20 cellular contexts compared by ENCODE assay signal in genomic region chr17:20094777-20095176, GRCh38.
A peak's percentile ranks its signal among the peaks of the same experiment; 100 is the strongest.
DNase-seq lines count a peak whose midpoint lies in the region; ATAC-seq and TF ChIP-seq lines count a peak whose summit lies in the region.
"Had no signal": no experiment of that assay in that cellular context is flagged by ENCODE, and none has a peak within 500 bp of the region (broad histone marks: within the 10 kb centered on the region; RNA-seq: fewer than 3 reads in every experiment).

No MANE protein-coding gene starts in this region.

- H3K79me1 ChIP-seq in neuronal stem cell (ENCODE audit: low read depth, low read length) = no peaks in the 10 kb centered on the region

- H3K18ac ChIP-seq in neuronal stem cell (ENCODE audit: low read length) = no peak overlapping the region

- H3K27ac ChIP-seq in right atrium auricular region (peak overlapping the region; percentile 73 to 87), dorsolateral prefrontal cortex (peak overlapping the region; percentile 68 to 96 (median 89)), neuronal stem cell (replicated peaks; ENCODE audit: low read length) (no peak overlapping the region)
- H3K27ac ChIP-seq: C4-2B, HL-60 had no signal

- H3K9me3 ChIP-seq in right atrium auricular region (no peaks in the 10 kb centered on the region), neuronal stem cell (replicated peaks in 1 of 2; ENCODE audit: control insufficient read depth in 2 of 2, insufficient read depth in 1 of 2, low read depth in 1 of 2, low read length in 2 of 2) (no peaks in the 10 kb centered on the region), HAP-1 (no peaks in the 10 kb centered on the region)
- H3K9me3 ChIP-seq: adrenal gland, MG63, testis had no signal

- peak overlapping the region; percentile 72 for H2AFZ ChIP-seq in neuronal stem cell (ENCODE audit: low read length)

- H2BK120ac ChIP-seq in neuronal stem cell (ENCODE audit: low read depth, low read length) = no peak overlapping the region

- H3K9ac ChIP-seq in neuronal stem cell (ENCODE audit: low read depth, low read length, poor library complexity) = no peak overlapping the region

- H3K4ac ChIP-seq in neuronal stem cell (ENCODE audit: low read length) = no peak overlapping the region

- H3K9me3 Mint-ChIP-seq in stimulated activated naive B cell treated with anti-CD40 and anti-IgM and Interleukin-4, amounts not matched to agents 10 μg/mL and 1 μg/mL and 100 μg/mL, for 72 hours = no peaks in the 10 kb centered on the region
- H3K9me3 Mint-ChIP-seq: IgD-negative memory B cell had no signal

- H3K4me3 ChIP-seq in right atrium auricular region = no peak overlapping the region
- peak overlapping the region in 51 of 59 donors; percentile 1 to 62 (median 39) for H3K4me3 ChIP-seq in dorsolateral prefrontal cortex
- H3K4me3 ChIP-seq in neuronal stem cell (ENCODE audit: low read length in 2 of 2) = no peak overlapping the region
- H3K4me3 ChIP-seq in HAP-1 = no peak overlapping the region
- H3K4me3 ChIP-seq: adrenal gland, MG63, testis had no signal

- WGBS in neuronal stem cell (ENCODE audit: extremely low coverage in 2 of 2, insufficient read length in 2 of 2, insufficient replicate concordance in 1 of 2), 2 donors = no CpG with 5 or more reads among the region's 1 CpG

- no peak overlapping the region for H2BK5ac ChIP-seq in neuronal stem cell (ENCODE audit: low read length)

- no peak for ATAC-seq in left ventricle myocardium superior
- ATAC-seq in stimulated activated naive B cell treated with anti-CD40 and anti-IgM and Interleukin-4, amounts not matched to agents 10 μg/mL and 1 μg/mL and 100 μg/mL, for 72 hours (replicated peaks) = no peak

- no peaks in the 10 kb centered on the region for H3K36me3 ChIP-seq in right atrium auricular region
- H3K36me3 ChIP-seq in neuronal stem cell (replicated peaks in 1 of 2; ENCODE audit: control insufficient read depth in 2 of 2, insufficient read depth in 2 of 2, low read length in 2 of 2) = no peaks in the 10 kb centered on the region
- no peaks in the 10 kb centered on the region for H3K36me3 ChIP-seq in HAP-1 (replicated peaks)
- H3K36me3 ChIP-seq: adrenal gland, MG63, WERI-Rb-1 had no signal

- H3K4me2 ChIP-seq in neuronal stem cell (ENCODE audit: insufficient read depth, low read length, poor library complexity, severe bottlenecking) = no peak overlapping the region

- peaks cover 0 to 13% of the 10 kb centered on the region in 2 donors for H3K4me1 Mint-ChIP-seq in stimulated activated naive B cell treated with anti-CD40 and anti-IgM and Interleukin-4, amounts not matched to agents 10 μg/mL and 1 μg/mL and 100 μg/mL, for 72 hours

- no peak overlapping the region for H3K23ac ChIP-seq in neuronal stem cell (ENCODE audit: low read depth, low read length, poor library complexity)

- H3K27me3 Mint-ChIP-seq in stimulated activated naive B cell treated with anti-CD40 and anti-IgM and Interleukin-4, amounts not matched to agents 10 μg/mL and 1 μg/mL and 100 μg/mL, for 72 hours = peaks cover 0 to 4% of the 10 kb centered on the region in 2 donors

- H3K27me3 ChIP-seq in right atrium auricular region (no peaks in the 10 kb centered on the region), dorsolateral prefrontal cortex (no peaks in the 10 kb centered on the region), neuronal stem cell (ENCODE audit: control insufficient read depth in 3 of 3, insufficient read depth in 3 of 3, low read depth in 1 of 3, low read length in 3 of 3) (no peaks in the 10 kb centered on the region), HAP-1 (ENCODE audit: low read depth) (no peaks in the 10 kb centered on the region)
- H3K27me3 ChIP-seq: adrenal gland, MG63, testis had no signal

- no peak overlapping the region for H4K91ac ChIP-seq in neuronal stem cell (ENCODE audit: low read depth, low read length, poor library complexity)

- no peak overlapping the region for H2BK12ac ChIP-seq in neuronal stem cell (ENCODE audit: low read length)

- H3K4me1 ChIP-seq in right atrium auricular region (peaks cover 0 to 40% of the 10 kb centered on the region in 2 donors), neuronal stem cell (ENCODE audit: control insufficient read depth in 2 of 2, insufficient read depth in 1 of 2, low read depth in 1 of 2, low read length in 2 of 2) (peaks cover 16 to 23% of the 10 kb centered on the region in 2 donors), HAP-1 (peaks cover 6% of the 10 kb centered on the region)

- no peak overlapping the region for H3K14ac ChIP-seq in neuronal stem cell (ENCODE audit: low read length)

- intact Hi-C loops in left ventricle myocardium superior (cut with micrococcal nuclease) (no loop called here), dorsolateral prefrontal cortex (cut with DNase I) (loop anchor here (1.0 to 5.0 kb wide), 2 partner anchors 85 to 87 kb away; partner anchors contain the start of gene SPECC1 (in 2 of the 2))

- no peak overlapping the region for H3K4me3 Mint-ChIP-seq in stimulated activated naive B cell treated with anti-CD40 and anti-IgM and Interleukin-4, amounts not matched to agents 10 μg/mL and 1 μg/mL and 100 μg/mL, for 72 hours
- H3K4me3 Mint-ChIP-seq: IgD-negative memory B cell had no signal

- H3K36me3 Mint-ChIP-seq in stimulated activated naive B cell treated with anti-CD40 and anti-IgM and Interleukin-4, amounts not matched to agents 10 μg/mL and 1 μg/mL and 100 μg/mL, for 72 hours = no peaks in the 10 kb centered on the region

- no peak overlapping the region for H4K8ac ChIP-seq in neuronal stem cell (ENCODE audit: low read depth, low read length)

- no peak for DNase-seq in right atrium auricular region (ENCODE audit: low spot score)
- DNase-seq in left ventricle myocardium superior = no peak
- no peak for DNase-seq in dorsolateral prefrontal cortex
- DNase-seq in neuronal stem cell (ENCODE audit: low spot score) = no peak
- no peak for DNase-seq in HAP-1 (ENCODE audit: low spot score in 2 of 2)
- no peak for DNase-seq in NCI-H524 treated with DMSO at 0.1 percent for 48 hours (lab: John Stamatoyannopoulos, UW)
- DNase-seq in stimulated activated naive B cell treated with anti-CD40 and anti-IgM and Interleukin-4, amounts not matched to agents 10 μg/mL and 1 μg/mL and 100 μg/mL, for 72 hours = no peak
- no peak for DNase-seq in NCI-H1417 (lab: John Stamatoyannopoulos, UW)
- DNase-seq: activated gamma-delta T cell; effector CD8-positive, alpha-beta T cell; HCEC 1CT; MG63; OCI-M1; T-helper 2 cell had no signal

- H2BK15ac ChIP-seq in neuronal stem cell (ENCODE audit: low read length) = no peak overlapping the region

- in situ Hi-C loops in HAP-1 (cut with MboI; ENCODE audit: low sequenced_read_pairs) = no loop called here

- no peak for TF ChIP-seq CTCF in right atrium auricular region (IDR thresholded peaks at IDR 0.05)
- TF ChIP-seq CTCF in dorsolateral prefrontal cortex (IDR thresholded peaks at IDR 0.05 in 54 of 56, conservative IDR thresholded peaks at IDR 0.05 in 2 of 56; ENCODE audit: low read depth in 1 of 56, partially characterized antibody in 56 of 56) = no peak

- no peak overlapping the region for H2AK5ac ChIP-seq in neuronal stem cell (ENCODE audit: low read depth, low read length)

- no peak overlapping the region for H3K27ac Mint-ChIP-seq in stimulated activated naive B cell treated with anti-CD40 and anti-IgM and Interleukin-4, amounts not matched to agents 10 μg/mL and 1 μg/mL and 100 μg/mL, for 72 hours
- H3K27ac Mint-ChIP-seq: IgD-negative memory B cell had no signal

Comparison
In these comparisons a context has a peak if more than half of its experiments do, and no peak if none do; other contexts are left out.
1. H3K4me3 ChIP-seq: peak in dorsolateral prefrontal cortex (51 of 59); none in right atrium auricular region (0 of 2), neuronal stem cell (0 of 2) and HAP-1 (single experiment).